Comparison of ENCODE assay signal across 8 cellular contexts in genomic region chr22:39146256-39147101, GRCh38. TPM values are rescaled to one million over a fixed set of nuclear protein-coding genes. Genes with fewer than 3 reads are reported as not detected.
DNase-seq lines count a peak whose midpoint lies in the region; ATAC-seq and TF ChIP-seq lines count a peak whose summit lies in the region.

No MANE protein-coding gene starts in this region.

- H3K4me1 Mint-ChIP-seq in activated CD4-positive, alpha-beta T cell treated with anti-CD3 and anti-CD28 coated beads for 36 hours, result peaks cover 50% of the 10 kb centered on the region

- peak overlapping the region; percentile 100 for H3K27ac ChIP-seq in temporal lobe (ENCODE audit: low read depth, low read length)

- POLR2A ChIA-PET in activated CD4-positive, alpha-beta T cell treated with anti-CD3 and anti-CD28 coated beads for 36 hours (lab: Charles Lee), result interaction anchor here (1.0 kb wide), 1 partner anchor 173 kb away, joined by 3 read pairs; the partner anchor contains the start of gene RPL3

- H3K4me3 ChIP-seq in astrocyte of the cerebellum (ENCODE audit: low read depth, low read length), result peak overlapping the region; percentile 90

- no peaks in the 10 kb centered on the region for H3K9me3 Mint-ChIP-seq in activated CD4-positive, alpha-beta T cell treated with anti-CD3 and anti-CD28 coated beads for 36 hours (ENCODE audit: low read depth)

- in situ Hi-C loops in astrocyte of the cerebellum (cut with HindIII; ENCODE audit: low sequenced_read_pairs), result no loop called here

- no peak for TF ChIP-seq CTCF in astrocyte of the cerebellum (IDR thresholded peaks at IDR 0.05; ENCODE audit: low read depth, low read length, missing control alignments)

- H3K4me3 Mint-ChIP-seq in activated CD4-positive, alpha-beta T cell treated with anti-CD3 and anti-CD28 coated beads for 36 hours, result peak overlapping the region; percentile 65

- DNase-seq in activated CD4-positive, alpha-beta T cell treated with anti-CD3 and anti-CD28 coated beads for 36 hours, result no peak
- DNase-seq in activated CD4-positive, alpha-beta T cell treated with anti-CD3 and anti-CD28 coated beads, Interleukin-2, amount 50 U/mL, for 1 hour, result no peak
- DNase-seq in astrocyte of the cerebellum (ENCODE audit: low read depth) (no peak), medulla oblongata (ENCODE audit: extremely low spot score) (peak; percentile 39)
- no peak for DNase-seq in activated CD4-positive, CD25-positive, alpha-beta regulatory T cell (lab: John Stamatoyannopoulos, UW)

- CTCF ChIA-PET in activated CD4-positive, alpha-beta T cell treated with anti-CD3 and anti-CD28 coated beads for 36 hours (lab: Charles Lee), result interaction anchor here (0.7 to 1.3 kb wide), 2 partner anchors 171 to 272 kb away, joined by 3 read pairs; no protein-coding TSS in a partner anchor

- H3K27ac Mint-ChIP-seq in activated CD4-positive, alpha-beta T cell treated with anti-CD3 and anti-CD28 coated beads for 36 hours, result peak overlapping the region; percentile 67

- intact Hi-C loops in activated CD4-positive, alpha-beta T cell treated with anti-CD3 and anti-CD28 coated beads for 36 hours (cut with DNase I, micrococcal nuclease), result no loop called here

- no peaks in the 10 kb centered on the region for H3K27me3 Mint-ChIP-seq in activated CD4-positive, alpha-beta T cell treated with anti-CD3 and anti-CD28 coated beads for 36 hours

- ATAC-seq in activated CD4-positive, alpha-beta T cell treated with anti-CD3 and anti-CD28 coated beads for 36 hours, result no peak
- ATAC-seq in GM21367 (IDR thresholded peaks at IDR 0.05; ENCODE audit: unreplicated experiment), result no peak
- ATAC-seq in HG03457 (IDR thresholded peaks at IDR 0.05; ENCODE audit: unreplicated experiment), result no peak

- H3K36me3 Mint-ChIP-seq in activated CD4-positive, alpha-beta T cell treated with anti-CD3 and anti-CD28 coated beads for 36 hours (ENCODE audit: low read depth), result no peaks in the 10 kb centered on the region

RNA-seq across cellular contexts. Expression of gene CBX7, which starts 6.0 kb away (rescaled TPM):
- 10 to 100 TPM; 19.9 to 20.3 TPM for total RNA-seq in activated CD4-positive, alpha-beta T cell treated with anti-CD3 and anti-CD28 coated beads for 36 hours
- 4.7 TPM for total RNA-seq in temporal lobe

RNA-seq across cellular contexts. Expression of gene APOBEC3H, which starts 49.4 kb away (rescaled TPM):
- 1 to 10 TPM; 5.2 to 7.3 TPM for total RNA-seq in activated CD4-positive, alpha-beta T cell treated with anti-CD3 and anti-CD28 coated beads for 36 hours
- not detected for total RNA-seq in temporal lobe
